Comparison of ENCODE assay signal across 10 cellular contexts in genomic region chr18:70287731-70288130, GRCh38. TPM values are rescaled to one million over a fixed set of nuclear protein-coding genes. Genes with fewer than 3 reads are reported as not detected.
DNase-seq lines count a peak whose midpoint lies in the region; ATAC-seq, FAIRE-seq and TF ChIP-seq lines count a peak whose summit lies in the region.
"Had no signal": no experiment of that assay in that cellular context is flagged by ENCODE, and none has a peak within 500 bp of the region (broad histone marks: within the 10 kb centered on the region; RNA-seq: fewer than 3 reads in every experiment).

No MANE protein-coding gene starts in this region.

- no peaks in the 10 kb centered on the region for H4K20me1 ChIP-seq in HepG2 (ENCODE audit: insufficient read depth, low read length)

- H3K9ac ChIP-seq in HepG2 (ENCODE audit: insufficient read depth, low read depth, low read length) = peak overlapping the region; percentile 99

- H3K9me3 ChIP-seq in HepG2 (ENCODE audit: low read length) (no peaks in the 10 kb centered on the region), right lobe of liver (no peaks in the 10 kb centered on the region), mesodermal cell (ENCODE audit: control insufficient read depth, low read length) (no peaks in the 10 kb centered on the region), uterus (no peaks in the 10 kb centered on the region), tibial artery (no peaks in the 10 kb centered on the region)

- no peak for FAIRE-seq in HepG2 (lab: Jason Lieb, UNC)

- POLR2A ChIA-PET in HepG2 (lab: Yijun Ruan, JAX) = no interaction called here
- POLR2A ChIA-PET in activated naive CD8-positive, alpha-beta T cell treated with anti-CD3 and anti-CD28 coated beads, Interleukin-2, amount 10 ng/mL, durations not matched to agents 7 days and 5 days (lab: Charles Lee) = no interaction called here

- TF ChIP-seq EP300 in HepG2 (IDR thresholded peaks at IDR 0.05; ENCODE audit: low read depth in 2 of 2, low read length in 2 of 2) (no peak), HepG2 (CRISPR knock-in tag; IDR thresholded peaks at IDR 0.05; ENCODE audit: borderline replicate concordance) (no peak)

- in situ Hi-C loops in HepG2 (cut with HindIII; ENCODE audit: extremely low pct_ligation_motif_present, low pct_unique_long_range_greater_than_20kb) = loop anchor here (5.0 kb wide), 1 partner anchor 145 kb away; no protein-coding TSS in a partner anchor

- H3K4me1 Mint-ChIP-seq in activated naive CD8-positive, alpha-beta T cell treated with anti-CD3 and anti-CD28 coated beads, Interleukin-2, amount 10 ng/mL, durations not matched to agents 7 days and 5 days = peaks cover 3% of the 10 kb centered on the region

- TF ChIP-seq RAD21 in HepG2 (CRISPR knock-in tag; IDR thresholded peaks at IDR 0.05) = no peak

- H3K36me3 ChIP-seq in HepG2 (replicated peaks in 1 of 2; ENCODE audit: control insufficient read depth in 1 of 2, insufficient read depth in 2 of 2, low read length in 2 of 2) = peaks cover 0 to 3% of the 10 kb centered on the region in 2 experiments; a peak in 1 of 5 replicates
- H3K36me3 ChIP-seq in right lobe of liver = no peaks in the 10 kb centered on the region
- H3K36me3 ChIP-seq in mesodermal cell (ENCODE audit: control insufficient read depth, insufficient read depth, low read length) = peaks cover 10% of the 10 kb centered on the region
- H3K36me3 ChIP-seq in uterus = no peaks in the 10 kb centered on the region
- H3K36me3 ChIP-seq in tibial artery = no peaks in the 10 kb centered on the region

- H3K27me3 ChIP-seq in HepG2 (ENCODE audit: control insufficient read depth in 1 of 2, insufficient read depth in 2 of 2, low read length in 2 of 2) (no peaks in the 10 kb centered on the region; a peak in 1 of 5 replicates), right lobe of liver (no peaks in the 10 kb centered on the region), uterus (no peaks in the 10 kb centered on the region), tibial artery (no peaks in the 10 kb centered on the region)

- H3K27ac ChIP-seq in HepG2 (ENCODE audit: extremely low read length, insufficient read depth, low read length) (no peak overlapping the region), right lobe of liver (no peak overlapping the region), mesodermal cell (ENCODE audit: low read depth, low read length, severe bottlenecking) (no peak overlapping the region), uterus (peak overlapping the region; percentile 87 to 92), tibial artery (peak overlapping the region in 1 of 2 donors; percentile 84)

- CTCF ChIA-PET in HepG2 (lab: Yijun Ruan, JAX; ENCODE audit: low intra/inter-chr PET ratio, low total read pairs) = no interaction called here

- ATAC-seq in HepG2 = no peak
- no peak for ATAC-seq in right lobe of liver
- no peak for ATAC-seq in activated naive CD8-positive, alpha-beta T cell treated with anti-CD3 and anti-CD28 coated beads, Interleukin-2, amount 10 ng/mL, durations not matched to agents 7 days and 5 days (ENCODE audit: low read depth)
- ATAC-seq in HG03457 (IDR thresholded peaks at IDR 0.05; ENCODE audit: unreplicated experiment) = no peak

- H3K4me1 ChIP-seq in HepG2 (ENCODE audit: insufficient read depth, low read length) = peaks cover 30% of the 10 kb centered on the region
- peaks cover 0 to 19% (median 6%) of the 10 kb centered on the region in 4 donors for H3K4me1 ChIP-seq in right lobe of liver
- H3K4me1 ChIP-seq in mesodermal cell (ENCODE audit: control insufficient read depth, insufficient read depth, low read length, poor library complexity, severe bottlenecking) = peaks cover 4% of the 10 kb centered on the region
- peaks cover 4 to 5% of the 10 kb centered on the region in 2 donors for H3K4me1 ChIP-seq in uterus
- peaks cover 0 to 27% (median 16%) of the 10 kb centered on the region in 4 donors for H3K4me1 ChIP-seq in tibial artery

- TF ChIP-seq CTCF in HepG2 (CRISPR knock-in tag; IDR thresholded peaks at IDR 0.05) (no peak), right lobe of liver (IDR thresholded peaks at IDR 0.05) (no peak), uterus (IDR thresholded peaks at IDR 0.05) (no peak), tibial artery (IDR thresholded peaks at IDR 0.05) (no peak)

- DNase-seq in HepG2 (ENCODE audit: low spot score) (no peak), right lobe of liver (no peak), uterus (no peak), middle frontal gyrus (ENCODE audit: extremely low spot score, low spot score) (no peak), tibial artery (no peak)
- no peak for DNase-seq in activated naive CD8-positive, alpha-beta T cell treated with anti-CD3 and anti-CD28 coated beads, Interleukin-2, amount 10 ng/mL, durations not matched to agents 7 days and 5 days
- DNase-seq: activated CD4-positive, alpha-beta T cell treated with anti-CD3 and anti-CD28 coated beads, Interleukin-2, amount 50 U/mL, for 48 hours; CD4-positive, CD25-positive, alpha-beta regulatory T cell had no signal

- BruUV-seq in HepG2 (replicated peaks; lab: Mats Ljungman, UMichigan) = TSS peak; percentile 82

- H3K4me3 Mint-ChIP-seq in activated naive CD8-positive, alpha-beta T cell treated with anti-CD3 and anti-CD28 coated beads, Interleukin-2, amount 10 ng/mL, durations not matched to agents 7 days and 5 days = peak overlapping the region; percentile 65

- TF ChIP-seq POLR2A in HepG2 (IDR thresholded peaks at IDR 0.05; ENCODE audit: insufficient read depth in 1 of 2, low read depth in 2 of 2, low read length in 2 of 2) (no peak), right lobe of liver (IDR thresholded peaks at IDR 0.05) (no peak), uterus (IDR thresholded peaks at IDR 0.05) (no peak)

- peak overlapping the region in 2 of 3 experiments; percentile 91 to 95; a peak in 3 of 6 replicates for H3K4me3 ChIP-seq in HepG2 (replicated peaks in 1 of 3; ENCODE audit: insufficient read depth in 1 of 3, low read depth in 2 of 3, low read length in 3 of 3)
- no peak overlapping the region for H3K4me3 ChIP-seq in right lobe of liver
- H3K4me3 ChIP-seq in mesodermal cell (ENCODE audit: extremely low read depth, insufficient read depth, low read length, poor library complexity, severe bottlenecking) = peak overlapping the region; percentile 59
- no peak overlapping the region for H3K4me3 ChIP-seq in uterus
- peak overlapping the region in 1 of 2 donors; percentile 71 for H3K4me3 ChIP-seq in tibial artery

- peaks cover 36% of the 10 kb centered on the region for H3K79me2 ChIP-seq in HepG2 (ENCODE audit: insufficient read depth, low read length)

- peak overlapping the region; percentile 89 for H3K4me2 ChIP-seq in HepG2 (ENCODE audit: low read depth, low read length)

- H3K36me3 Mint-ChIP-seq in activated naive CD8-positive, alpha-beta T cell treated with anti-CD3 and anti-CD28 coated beads, Interleukin-2, amount 10 ng/mL, durations not matched to agents 7 days and 5 days = no peaks in the 10 kb centered on the region
- H3K36me3 Mint-ChIP-seq: CD4-positive, CD25-positive, alpha-beta regulatory T cell had no signal

- intact Hi-C loops in HepG2 (cut with micrococcal nuclease; ENCODE audit: unreplicated experiment) (loop anchor here (1.0 kb wide), 1 partner anchor 82 kb away; the partner anchor contains the start of gene RTTN), right lobe of liver (cut with DNase I) (no loop called here), uterus (cut with DNase I; ENCODE audit: low total_unique reads) (no loop called here), tibial artery (cut with DNase I; ENCODE audit: low total_unique reads) (loop anchor here (5.0 kb wide), 1 partner anchor 80 kb away; the partner anchor contains the start of gene RTTN)

- peaks cover 2% of the 10 kb centered on the region for H3K9me3 Mint-ChIP-seq in activated naive CD8-positive, alpha-beta T cell treated with anti-CD3 and anti-CD28 coated beads, Interleukin-2, amount 10 ng/mL, durations not matched to agents 7 days and 5 days

- H3K27ac Mint-ChIP-seq in activated naive CD8-positive, alpha-beta T cell treated with anti-CD3 and anti-CD28 coated beads, Interleukin-2, amount 10 ng/mL, durations not matched to agents 7 days and 5 days = no peak overlapping the region
- H3K27ac Mint-ChIP-seq: CD4-positive, CD25-positive, alpha-beta regulatory T cell had no signal

- peaks cover 46% of the 10 kb centered on the region for H3K27me3 Mint-ChIP-seq in activated naive CD8-positive, alpha-beta T cell treated with anti-CD3 and anti-CD28 coated beads, Interleukin-2, amount 10 ng/mL, durations not matched to agents 7 days and 5 days

- WGBS in HepG2 (ENCODE audit: low lambda C conversion rate) = 94% methylated on average over 2 of the region's 2 CpGs
- WGBS in right lobe of liver (ENCODE audit: insufficient coverage, low coverage, low lambda C conversion rate, missing lambda C conversion rate) = 90% methylated on average over 2 of the region's 2 CpGs
- WGBS in mesodermal cell (ENCODE audit: insufficient coverage in 2 of 2), 2 experiments = 93% methylated on average over 2 of the region's 2 CpGs; no CpG with 5 or more reads in 1 of the 2 experiments

- H2AFZ ChIP-seq in HepG2 (ENCODE audit: low read length) = no peak overlapping the region

RNA-seq across cellular contexts. Expression of gene SOCS6, which starts 1.1 kb away (rescaled TPM):
- total RNA-seq in HepG2 (2016; rRNA removed; fragmentation: Illumina TruSeq; extraction: Trizol) (38.3 and 49.0 TPM in 2 replicates), right lobe of liver (10 to 100 TPM; 11.7 to 18.0 (median 14.0) TPM), uterus (10 to 100 TPM; 12.9 to 59.5 (median 19.9) TPM)
- 5.6 and 6.6 TPM in 2 replicates for total RNA-seq in HepG2 (2016; cell fraction: cytosol; rRNA removed; fragmentation: Illumina TruSeq; extraction: Trizol; ENCODE audit: low read depth)
- 37.6 and 47.6 TPM in 2 replicates for total RNA-seq in HepG2 (2016; cell fraction: insoluble cytoplasmic fraction; rRNA removed; fragmentation: Illumina TruSeq; extraction: Trizol)
- 27.3 and 28.4 TPM in 2 replicates for total RNA-seq in HepG2 (2016; cell fraction: membrane; rRNA removed; fragmentation: Illumina TruSeq; extraction: Trizol)
- total RNA-seq in HepG2 (2016; cell fraction: nucleus; rRNA removed; fragmentation: Illumina TruSeq; extraction: Trizol) = 30.4 and 31.8 TPM in 2 replicates
- 16.4 and 18.6 TPM in 2 replicates for polyA plus RNA-seq in HepG2 (2011; rRNA removed)
- 12.9 and 16.3 TPM in 2 replicates for polyA plus RNA-seq in HepG2 (2011; cell fraction: cytosol; rRNA removed)
- 11.7 and 13.4 TPM in 2 replicates for polyA plus RNA-seq in HepG2 (2011; cell fraction: nucleus; rRNA removed)
- polyA plus RNA-seq in HepG2 (2012) = 16.0 and 19.4 TPM in 2 replicates
- 3.9 and 4.2 TPM in 2 replicates for polyA plus RNA-seq in HepG2 (2016; cell fraction: cytosol; fragmentation: Illumina TruSeq; extraction: Trizol; ENCODE audit: low read depth)
- polyA plus RNA-seq in HepG2 (2016; cell fraction: insoluble cytoplasmic fraction; fragmentation: Illumina TruSeq; extraction: Trizol; ENCODE audit: low read depth) = 29.0 and 32.7 TPM in 2 replicates
- polyA plus RNA-seq in HepG2 (2016; cell fraction: membrane; fragmentation: Illumina TruSeq; extraction: Trizol; ENCODE audit: low read depth) = 13.0 and 13.4 TPM in 2 replicates
- 29.4 and 30.4 TPM in 2 replicates for polyA plus RNA-seq in HepG2 (2016; cell fraction: nucleus; fragmentation: Illumina TruSeq; extraction: Trizol; ENCODE audit: insufficient read depth, low read depth)
- 25.5 and 66.8 TPM in 2 replicates for polyA minus RNA-seq in HepG2 (2011; rRNA and poly(A)+ RNA removed; ENCODE audit: low replicate concordance)
- polyA minus RNA-seq in HepG2 (2011; cell fraction: cytosol; rRNA and poly(A)+ RNA removed) = 23.0 and 28.6 TPM in 2 replicates
- 53.8 and 56.2 TPM in 2 replicates for polyA minus RNA-seq in HepG2 (2011; cell fraction: nucleus; rRNA and poly(A)+ RNA removed)
- total RNA-seq in activated naive CD8-positive, alpha-beta T cell treated with anti-CD3 and anti-CD28 coated beads, Interleukin-2, amount 10 ng/mL, durations not matched to agents 7 days and 5 days = 1 to 10 TPM; 1.8 to 1.9 TPM
- 11.9 TPM for polyA plus RNA-seq in mesodermal cell (2013, experiment 1 of 2)
- polyA plus RNA-seq in mesodermal cell (2013, experiment 2 of 2) = 12.2 TPM

Comparison
In these comparisons a context has a peak if more than half of its experiments do, and no peak if none do; other contexts are left out.
1. H3K4me3 ChIP-seq: peak in HepG2 (2 of 3) and mesodermal cell (single experiment); none in right lobe of liver (0 of 3) and uterus (0 of 2).
2. intact Hi-C loops: an anchor here in HepG2 (1.0 kb wide) and tibial artery (5.0 kb wide); none called in right lobe of liver and uterus.
3. H3K27ac ChIP-seq: peak in uterus (2 of 2); none in HepG2 (single experiment), right lobe of liver (0 of 3) and mesodermal cell (single experiment).